15 cellular contexts compared by ENCODE assay signal in the genomic region with DNA sequence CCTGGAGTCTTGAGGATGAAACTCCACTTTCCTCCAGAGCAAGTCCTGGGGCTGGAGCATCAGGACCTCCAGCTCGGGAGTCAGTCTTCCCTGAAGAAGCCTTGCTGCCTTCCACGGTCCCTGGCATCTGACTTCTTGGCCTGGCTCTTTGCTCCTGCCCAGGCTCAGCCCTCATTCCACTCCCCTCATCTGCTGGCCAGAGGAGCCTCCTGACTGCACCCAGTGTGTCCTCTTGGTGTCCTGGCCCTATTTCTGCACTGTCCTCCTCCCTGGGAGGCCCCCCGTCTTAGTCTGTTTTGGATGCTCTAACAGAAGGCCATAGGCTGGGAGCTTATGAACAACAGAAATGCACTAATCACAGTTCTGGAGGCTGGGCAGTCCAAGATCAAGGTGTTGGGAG.
A peak's percentile ranks its signal among the peaks of the same experiment; 100 is the strongest.
DNase-seq lines count a peak whose midpoint lies in the region; ATAC-seq and TF ChIP-seq lines count a peak whose summit lies in the region.
"Had no signal": no experiment of that assay in that cellular context is flagged by ENCODE, and none has a peak within 500 bp of the region (broad histone marks: within the 10 kb centered on the region; RNA-seq: fewer than 3 reads in every experiment).

No MANE protein-coding gene starts in this region.

- no peak overlapping the region for H3K27ac ChIP-seq in BLaER1
- H3K27ac ChIP-seq in BLaER1 treated with 17β-estradiol and CSF1 and Interleukin-3, amounts not matched to agents 10 nM and 100 nM = peak overlapping the region in 1 of 11 experiments; percentile 12; a peak in 2 of 22 replicates
- no peak overlapping the region for H3K27ac ChIP-seq in neuronal stem cell (replicated peaks; ENCODE audit: low read length)
- no peak overlapping the region for H3K27ac ChIP-seq in uterus
- H3K27ac ChIP-seq: PC-9, SJSA1 had no signal

- DNase-seq in islet precursor cell = peak; percentile 37
- no peak for DNase-seq in neuronal stem cell (ENCODE audit: low spot score)
- DNase-seq in uterus = no peak
- DNase-seq: CD8-positive, alpha-beta memory T cell; DND-41; KBM-7; MM.1S; NCI-H446 treated with DMSO at 0.1 percent for 48 hours; Right ventricle myocardium superior had no signal

- no peak overlapping the region for H2BK12ac ChIP-seq in neuronal stem cell (ENCODE audit: low read length)

- H3K36me3 ChIP-seq in BLaER1 = peaks cover 15% of the 10 kb centered on the region; the same call in 1 of the 2 replicates
- H3K36me3 ChIP-seq in BLaER1 treated with 17β-estradiol and CSF1 and Interleukin-3, amounts not matched to agents 10 nM and 100 nM = peaks cover 0 to 14% (median 0%) of the 10 kb centered on the region in 11 experiments; a peak in 3 of 22 replicates
- peaks cover 0 to 5% of the 10 kb centered on the region in 2 donors for H3K36me3 ChIP-seq in neuronal stem cell (replicated peaks in 1 of 2; ENCODE audit: control insufficient read depth in 2 of 2, insufficient read depth in 2 of 2, low read length in 2 of 2)
- no peaks in the 10 kb centered on the region for H3K36me3 ChIP-seq in uterus
- H3K36me3 ChIP-seq: SJSA1 had no signal

- peak overlapping the region; percentile 20 for H2AK5ac ChIP-seq in neuronal stem cell (ENCODE audit: low read depth, low read length)

- no peaks in the 10 kb centered on the region for H3K9me3 ChIP-seq in BLaER1
- H3K9me3 ChIP-seq in BLaER1 treated with 17β-estradiol and CSF1 and Interleukin-3, amounts not matched to agents 10 nM and 100 nM (replicated peaks in 1 of 11) = no peaks in the 10 kb centered on the region
- peaks cover 2 to 4% of the 10 kb centered on the region in 2 donors for H3K9me3 ChIP-seq in neuronal stem cell (replicated peaks in 1 of 2; ENCODE audit: control insufficient read depth in 2 of 2, insufficient read depth in 1 of 2, low read depth in 1 of 2, low read length in 2 of 2)
- H3K9me3 ChIP-seq in uterus = no peaks in the 10 kb centered on the region
- H3K9me3 ChIP-seq: SJSA1 had no signal

- H4K91ac ChIP-seq in neuronal stem cell (ENCODE audit: low read depth, low read length, poor library complexity) = no peak overlapping the region

- no peak overlapping the region for H2BK15ac ChIP-seq in neuronal stem cell (ENCODE audit: low read length)

- H3K23ac ChIP-seq in neuronal stem cell (ENCODE audit: low read depth, low read length, poor library complexity) = peak overlapping the region; percentile 7

- H4K8ac ChIP-seq in neuronal stem cell (ENCODE audit: low read depth, low read length) = no peak overlapping the region

- intact Hi-C loops in uterus (cut with DNase I; ENCODE audit: low total_unique reads) = no loop called here

- peaks cover 87% of the 10 kb centered on the region for H4K20me1 ChIP-seq in BLaER1
- peaks cover 0 to 73% (median 32%) of the 10 kb centered on the region in 11 experiments; a peak in 14 of 22 replicates for H4K20me1 ChIP-seq in BLaER1 treated with 17β-estradiol and CSF1 and Interleukin-3, amounts not matched to agents 10 nM and 100 nM

- no peak for TF ChIP-seq CTCF in uterus (IDR thresholded peaks at IDR 0.05)

- no peak overlapping the region for H3K14ac ChIP-seq in neuronal stem cell (ENCODE audit: low read length)

- TF ChIP-seq POLR2A in uterus (IDR thresholded peaks at IDR 0.05) = no peak

- no CpG with 5 or more reads among the region's 3 CpGs for WGBS in neuronal stem cell (ENCODE audit: extremely low coverage in 2 of 2, insufficient read length in 2 of 2, insufficient replicate concordance in 1 of 2), 2 donors

- peaks cover 5% of the 10 kb centered on the region for H3K79me1 ChIP-seq in neuronal stem cell (ENCODE audit: low read depth, low read length)

- H3K9ac ChIP-seq in BLaER1 = no peak overlapping the region
- H3K9ac ChIP-seq in BLaER1 treated with 17β-estradiol and CSF1 and Interleukin-3, amounts not matched to agents 10 nM and 100 nM = no peak overlapping the region
- H3K9ac ChIP-seq in neuronal stem cell (ENCODE audit: low read depth, low read length, poor library complexity) = no peak overlapping the region

- H3K4me3 ChIP-seq in BLaER1 (no peak overlapping the region), neuronal stem cell (ENCODE audit: low read length in 2 of 2) (no peak overlapping the region), uterus (no peak overlapping the region)
- H3K4me3 ChIP-seq in BLaER1 treated with 17β-estradiol and CSF1 and Interleukin-3, amounts not matched to agents 10 nM and 100 nM = no peak overlapping the region
- H3K4me3 ChIP-seq: PC-9, SJSA1 had no signal

- H3K4me2 ChIP-seq in BLaER1 = peak overlapping the region; percentile 7; the same call in 1 of the 2 replicates
- H3K4me2 ChIP-seq in BLaER1 treated with 17β-estradiol and CSF1 and Interleukin-3, amounts not matched to agents 10 nM and 100 nM = peak overlapping the region in 8 of 11 experiments; percentile 1 to 39 (median 24); a peak in 10 of 22 replicates
- no peak overlapping the region for H3K4me2 ChIP-seq in neuronal stem cell (ENCODE audit: insufficient read depth, low read length, poor library complexity, severe bottlenecking)
- H3K4me2 ChIP-seq: PC-9 had no signal

- H3K4me1 ChIP-seq in BLaER1 (peaks cover 37% of the 10 kb centered on the region), neuronal stem cell (ENCODE audit: control insufficient read depth in 2 of 2, insufficient read depth in 1 of 2, low read depth in 1 of 2, low read length in 2 of 2) (peaks cover 0 to 23% of the 10 kb centered on the region in 2 donors), uterus (no peaks in the 10 kb centered on the region)
- peaks cover 0 to 41% (median 26%) of the 10 kb centered on the region in 10 experiments; a peak in 11 of 20 replicates for H3K4me1 ChIP-seq in BLaER1 treated with 17β-estradiol and CSF1 and Interleukin-3, amounts not matched to agents 10 nM and 100 nM
- H3K4me1 ChIP-seq: SJSA1 had no signal

- no peak overlapping the region for H3K4ac ChIP-seq in neuronal stem cell (ENCODE audit: low read length)

- H2AFZ ChIP-seq in neuronal stem cell (ENCODE audit: low read length) = no peak overlapping the region
- H2AFZ ChIP-seq: PC-9 had no signal

- no peak overlapping the region for H3K18ac ChIP-seq in neuronal stem cell (ENCODE audit: low read length)

- ATAC-seq in GM19397 (IDR thresholded peaks at IDR 0.05; ENCODE audit: unreplicated experiment) (no peak), HG03442 (IDR thresholded peaks at IDR 0.05; ENCODE audit: unreplicated experiment) (no peak)

- no peak overlapping the region for H2BK120ac ChIP-seq in neuronal stem cell (ENCODE audit: low read depth, low read length)

- no peak overlapping the region for H2BK5ac ChIP-seq in neuronal stem cell (ENCODE audit: low read length)

- H3K27me3 ChIP-seq in BLaER1 (no peaks in the 10 kb centered on the region), neuronal stem cell (ENCODE audit: control insufficient read depth in 3 of 3, insufficient read depth in 3 of 3, low read depth in 1 of 3, low read length in 3 of 3) (no peaks in the 10 kb centered on the region), uterus (no peaks in the 10 kb centered on the region)
- no peaks in the 10 kb centered on the region for H3K27me3 ChIP-seq in BLaER1 treated with 17β-estradiol and CSF1 and Interleukin-3, amounts not matched to agents 10 nM and 100 nM
- H3K27me3 ChIP-seq: SJSA1 had no signal
